In genomic region chr2:65061146-65061909, GRCh38 we compare ENCODE assay signal across 18 cellular contexts. TPM values are rescaled to one million over a fixed set of nuclear protein-coding genes. Genes with fewer than 3 reads are reported as not detected.
DNase-seq lines count a peak whose midpoint lies in the region; ATAC-seq and TF ChIP-seq lines count a peak whose summit lies in the region.
"Had no signal": no experiment of that assay in that cellular context is flagged by ENCODE, and none has a peak within 500 bp of the region (broad histone marks: within the 10 kb centered on the region; RNA-seq: fewer than 3 reads in every experiment).

No MANE protein-coding gene starts in this region.

- no peaks in the 10 kb centered on the region for H3K27me3 ChIP-seq in esophagus squamous epithelium
- H3K27me3 ChIP-seq in psoas muscle (ENCODE audit: insufficient read depth in 3 of 3, low read length in 2 of 3): no peaks in the 10 kb centered on the region
- no peaks in the 10 kb centered on the region for H3K27me3 ChIP-seq in vagina
- H3K27me3 ChIP-seq: right lobe of liver had no signal

- H3K27ac ChIP-seq in esophagus squamous epithelium (peak overlapping the region; percentile 80 to 82 (median 81)), psoas muscle (peak overlapping the region; percentile 94), vagina (peak overlapping the region; percentile 54)
- H3K27ac ChIP-seq: right lobe of liver, SK-N-MC had no signal

- peak; percentile 52 for DNase-seq in SK-MEL-5 (ENCODE audit: low read depth, low spot score)
- no peak for DNase-seq in esophagus squamous epithelium (lab: John Stamatoyannopoulos, UW)
- DNase-seq in psoas muscle: no peak
- no peak for DNase-seq in vagina (ENCODE audit: extremely low spot score in 2 of 2)
- no peak for DNase-seq in putamen (ENCODE audit: low spot score)
- no peak for DNase-seq in MV-4-11 (lab: John Stamatoyannopoulos, UW)
- DNase-seq: activated naive CD8-positive, alpha-beta T cell treated with anti-CD3 and anti-CD28 coated beads, Interleukin-2, amount 10 ng/mL, durations not matched to agents 7 days and 5 days; left cardiac atrium; NCI-H1092 treated with DMSO at 0.1 percent for 48 hours; NCI-H2081 treated with DMSO at 0.1 percent for 48 hours; NCI-H524; stimulated activated CD4-positive, alpha-beta T cell treated with anti-CD3 and anti-CD28 coated beads, Interleukin-15, amount 100 ng/mL, for 24 hours; stimulated activated CD8-positive, alpha-beta memory T cell treated with anti-CD3 and anti-CD28 coated beads, Interleukin-4, amount 100 ng/mL, for 48 hours; substantia nigra; T-helper 17 cell had no signal

- no peak for TF ChIP-seq POLR2A in esophagus squamous epithelium (IDR thresholded peaks at IDR 0.05)
- TF ChIP-seq POLR2A in vagina (IDR thresholded peaks at IDR 0.05): no peak

- 52 to 61% methylated on average over 7 of the region's 7 CpGs for WGBS in esophagus squamous epithelium, 2 donors
- WGBS in psoas muscle, 3 donors: 55 to 84% (median 63%) methylated on average over 7 of the region's 7 CpGs

- in situ Hi-C loops in SK-MEL-5 (cut with HindIII; ENCODE audit: low pct_unique_long_range_greater_than_20kb, low sequenced_read_pairs): no loop called here

- H3K9me3 ChIP-seq in esophagus squamous epithelium (no peaks in the 10 kb centered on the region), psoas muscle (no peaks in the 10 kb centered on the region), vagina (no peaks in the 10 kb centered on the region)
- H3K9me3 ChIP-seq: right lobe of liver had no signal

- H3K4me3 ChIP-seq in esophagus squamous epithelium (no peak overlapping the region), psoas muscle (peak overlapping the region; percentile 1), vagina (no peak overlapping the region)
- H3K4me3 ChIP-seq: right lobe of liver, SK-N-MC had no signal

- peaks cover 39 to 96% (median 77%) of the 10 kb centered on the region in 3 donors for H3K4me1 ChIP-seq in esophagus squamous epithelium
- peaks cover 88% of the 10 kb centered on the region for H3K4me1 ChIP-seq in psoas muscle
- peaks cover 94% of the 10 kb centered on the region for H3K4me1 ChIP-seq in vagina

- TF ChIP-seq CTCF in esophagus squamous epithelium (IDR thresholded peaks at IDR 0.05): no peak
- no peak for TF ChIP-seq CTCF in psoas muscle (IDR thresholded peaks at IDR 0.05)
- no peak for TF ChIP-seq CTCF in vagina (IDR thresholded peaks at IDR 0.05)

- ATAC-seq in psoas muscle (no peak), GM21360 (IDR thresholded peaks at IDR 0.05; ENCODE audit: unreplicated experiment) (no peak)
- ATAC-seq: left cardiac atrium, right lobe of liver, T-helper 17 cell had no signal

- H3K36me3 ChIP-seq in esophagus squamous epithelium (no peaks in the 10 kb centered on the region), psoas muscle (ENCODE audit: insufficient read depth in 1 of 2, low read depth in 1 of 2) (no peaks in the 10 kb centered on the region), vagina (no peaks in the 10 kb centered on the region)
- H3K36me3 ChIP-seq: right lobe of liver had no signal

- intact Hi-C loops in esophagus squamous epithelium (cut with DNase I): loop anchor here (10.0 kb wide), 1 partner anchor 123 kb away; no protein-coding TSS in a partner anchor
- intact Hi-C loops in psoas muscle (cut with DNase I): loop anchor here (5.0 to 10.0 kb wide), 3 partner anchors 166 to 511 kb away; partner anchors contain the start of genes SPRED2 (in 2 of the 2) and ACTR2 (in 1 of the 2)
- intact Hi-C loops in vagina (cut with DNase I): no loop called here

RNA-seq across cellular contexts. Expression of gene CEP68, which starts 5.1 kb away (rescaled TPM):
- 12.3 and 14.6 TPM in 2 replicates for total RNA-seq in SK-MEL-5 (2014; rRNA removed; shearing (Covaris generic))
- polyA plus RNA-seq in SK-MEL-5 (2015; cell fraction: cytosol; rRNA removed): 14.8 and 16.1 TPM in 2 replicates
- polyA plus RNA-seq in SK-MEL-5 (2015; cell fraction: nucleus; rRNA removed): 17.7 and 24.2 TPM in 2 replicates
- total RNA-seq in esophagus squamous epithelium (10 to 100 TPM in 2 of 4 donors, 1 to 10 TPM in 2; 3.9 to 17.4 (median 8.6) TPM), psoas muscle (10 to 100 TPM; 28.2 to 63.3 (median 38.9) TPM), vagina (25.0 TPM)
- polyA plus RNA-seq in psoas muscle: 10 to 100 TPM in 2 of 3 donors, 1 to 10 TPM in 1; 7.3 to 17.5 (median 17.3) TPM
